In genomic region chr4:48779998-48780866, GRCh38 we compare ENCODE assay signal across 8 cellular contexts.
DNase-seq lines count a peak whose midpoint lies in the region; ATAC-seq and TF ChIP-seq lines count a peak whose summit lies in the region.

TSS of gene FRYL (minus strand) at chr4:48780279. CDS start at chr4:48634410, 145,869 bp downstream.

- peak within 1 kb of the TSS; percentile 85 for H3K4me3 Mint-ChIP-seq in central memory CD8-positive, alpha-beta T cell

- ATAC-seq in GM19025 (IDR thresholded peaks at IDR 0.05; ENCODE audit: low read depth, unreplicated experiment) (peak; percentile 80), HG03342 (IDR thresholded peaks at IDR 0.05; ENCODE audit: unreplicated experiment) (peak; percentile 89)
- peak; percentile 85 for ATAC-seq in central memory CD8-positive, alpha-beta T cell (replicated peaks; ENCODE audit: extremely low read depth, poor library complexity, severe bottlenecking)

- TF ChIP-seq CTCF in AG09309 (IDR thresholded peaks at IDR 0.05; ENCODE audit: control insufficient read depth, insufficient read depth, low read depth, low read length, missing control alignments), result no peak

- H3K36me3 Mint-ChIP-seq in central memory CD8-positive, alpha-beta T cell (ENCODE audit: insufficient read depth), result peaks cover 14% of the 10 kb centered on the region

- H3K4me1 Mint-ChIP-seq in central memory CD8-positive, alpha-beta T cell, result peaks cover 39% of the 10 kb centered on the region

- no peaks in the 10 kb centered on the region for H3K27me3 Mint-ChIP-seq in central memory CD8-positive, alpha-beta T cell

- peak within 1 kb of the TSS; percentile 92 for H3K27ac Mint-ChIP-seq in central memory CD8-positive, alpha-beta T cell (ENCODE audit: low read depth)

- peak within 1 kb of the TSS; percentile 75 for H3K4me3 ChIP-seq in AG09309 (ENCODE audit: control insufficient read depth, low read depth, low read length)

- DNase-seq in AG09309 (ENCODE audit: low read depth) (peak; percentile 98), NCI-H446 (lab: John Stamatoyannopoulos, UW) (peak; percentile 97 to 98), inferior parietal cortex (ENCODE audit: extremely low spot score) (peak; percentile 99)
- peak; percentile 94 for DNase-seq in activated CD4-positive, CD25-positive, alpha-beta regulatory T cell treated with anti-CD3 and anti-CD28 coated beads, Interleukin-2, amount 50 U/mL, for 16 hours (ENCODE audit: low read depth, low spot score)
- DNase-seq in central memory CD8-positive, alpha-beta T cell (ENCODE audit: low spot score in 2 of 2), result peak; percentile 88 to 94
- DNase-seq in stimulated activated CD4-positive, alpha-beta T cell treated with anti-CD3 and anti-CD28 coated beads, Interleukin-12 subunit alpha, Interleukin-12 subunit beta, amount 100 ng/mL, for 24 hours (ENCODE audit: low read depth in 2 of 2), result peak; percentile 96

- H3K9me3 Mint-ChIP-seq in central memory CD8-positive, alpha-beta T cell, result no peaks in the 10 kb centered on the region

Comparison
In these comparisons a context has a peak if more than half of its experiments do, and no peak if none do; other contexts are left out.
1. Peak in every context shown above with its lines: DNase-seq, ATAC-seq and H3K4me3 ChIP-seq.